ENCODE assay signal across 2 cellular contexts in the genomic region with DNA sequence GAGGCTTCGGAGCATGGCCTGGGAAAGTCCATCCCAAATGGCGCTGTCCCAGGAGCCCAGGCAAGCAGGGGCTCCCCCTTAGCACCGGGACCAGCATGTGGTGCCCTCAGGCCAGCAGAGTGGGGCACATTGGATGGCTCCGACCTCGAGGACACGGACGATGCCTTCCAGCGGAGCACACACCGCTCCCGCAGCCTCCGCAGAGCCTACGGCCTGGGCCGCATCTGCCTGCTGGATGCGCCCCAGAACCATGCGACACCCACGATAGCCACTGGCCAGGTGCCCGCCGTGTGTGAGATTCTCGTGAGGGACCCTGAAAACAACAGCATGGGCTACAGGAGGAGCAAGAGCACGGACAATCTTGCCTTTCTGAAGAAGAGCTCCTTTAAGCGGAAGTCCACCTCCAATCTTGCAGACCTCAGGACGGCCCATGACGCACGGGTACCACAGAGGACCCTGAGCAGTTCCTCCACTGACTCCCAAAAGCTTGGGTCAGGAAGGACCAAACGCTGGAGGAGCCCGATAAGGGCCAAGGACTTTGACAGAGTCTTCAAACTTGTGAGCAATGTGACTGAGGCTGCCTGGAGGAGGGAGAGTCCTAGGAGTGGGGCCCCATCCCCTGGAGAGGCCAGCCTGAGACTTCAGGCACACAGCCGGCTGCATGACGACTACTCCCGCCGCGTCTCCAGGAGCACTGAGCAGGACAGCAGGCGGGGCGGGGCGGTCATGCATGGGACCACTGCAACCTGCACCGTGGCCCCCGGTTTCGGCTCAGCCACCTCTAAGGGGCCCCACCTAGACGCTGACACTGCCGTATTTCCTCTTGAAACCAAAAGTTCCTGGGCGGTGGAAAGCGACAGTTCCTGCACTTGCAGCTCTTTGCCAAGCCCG.
TF ChIP-seq lines count a peak whose summit lies in the region.

No MANE protein-coding gene starts in this region.

TF ChIP-seq in HCT116, 20 proteins besides CTCF, POLR2A, EP300 and RAD21:
- TF ChIP-seq, protein P1, sequence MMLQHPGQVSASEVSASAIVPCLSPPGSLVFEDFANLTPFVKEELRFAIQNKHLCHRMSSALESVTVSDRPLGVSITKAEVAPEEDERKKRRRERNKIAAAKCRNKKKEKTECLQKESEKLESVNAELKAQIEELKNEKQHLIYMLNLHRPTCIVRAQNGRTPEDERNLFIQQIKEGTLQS (IDR thresholded peaks at IDR 0.05), result no peak
- TF ChIP-seq, protein P2, sequence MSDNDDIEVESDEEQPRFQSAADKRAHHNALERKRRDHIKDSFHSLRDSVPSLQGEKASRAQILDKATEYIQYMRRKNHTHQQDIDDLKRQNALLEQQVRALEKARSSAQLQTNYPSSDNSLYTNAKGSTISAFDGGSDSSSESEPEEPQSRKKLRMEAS (IDR thresholded peaks at IDR 0.05), result no peak
- TF ChIP-seq EZH2phosphoT487 (IDR thresholded peaks at IDR 0.05; ENCODE audit: borderline replicate concordance) (no peak), CEBPB (IDR thresholded peaks at IDR 0.05; ENCODE audit: low read depth) (no peak), ZFX (IDR thresholded peaks at IDR 0.05) (no peak), FOSL1 (IDR thresholded peaks at IDR 0.05; ENCODE audit: low read depth) (no peak), SRF (IDR thresholded peaks at IDR 0.05; ENCODE audit: low read depth) (no peak), JUND (IDR thresholded peaks at IDR 0.05) (no peak), ZNF274 (IDR thresholded peaks at IDR 0.05; ENCODE audit: low read depth, low read length) (no peak), ELF1 (IDR thresholded peaks at IDR 0.05; ENCODE audit: borderline replicate concordance, low read depth) (no peak), EGR1 (IDR thresholded peaks at IDR 0.05; ENCODE audit: low read depth) (no peak), TCF7L2 (IDR thresholded peaks at IDR 0.05; ENCODE audit: borderline replicate concordance, extremely low read depth, insufficient read depth, insufficient read length) (no peak), SP1 (IDR thresholded peaks at IDR 0.05; ENCODE audit: low read depth) (no peak), YY1 (IDR thresholded peaks at IDR 0.05; ENCODE audit: extremely low read depth, insufficient replicate concordance, low read depth, low read length) (no peak)
TF ChIP-seq in HCT116: peak in this region for 0.

TF ChIP-seq in GM12878, 131 proteins besides CTCF, POLR2A, EP300 and RAD21:
- 0 out of 2 replicates have a peak, but pooled peaks have one; percentile 26 for TF ChIP-seq CREM (IDR thresholded peaks at IDR 0.05; ENCODE audit: low read depth)
- no peak for TF ChIP-seq SIN3A (IDR thresholded peaks at IDR 0.05; ENCODE audit: low read depth, low read length)
- TF ChIP-seq EED (IDR thresholded peaks at IDR 0.05; ENCODE audit: low read depth), result peak; percentile 79
- 0 out of 2 replicates have a peak, but pooled peaks have one; percentile 24 for TF ChIP-seq IKZF1 (conservative IDR thresholded peaks at IDR 0.05)
- TF ChIP-seq RBBP5 (conservative IDR thresholded peaks at IDR 0.05), result no peak
- peak; percentile 40 for TF ChIP-seq RUNX3 (IDR thresholded peaks at IDR 0.05; ENCODE audit: low read length)
- peak; percentile 13 for TF ChIP-seq SP1 (IDR thresholded peaks at IDR 0.05; ENCODE audit: low read depth, low read length)
- no peak for TF ChIP-seq ZNF622 (IDR thresholded peaks at IDR 0.05)
- TF ChIP-seq PAX5 (IDR thresholded peaks at IDR 0.05; ENCODE audit: borderline replicate concordance, low read depth, low read length), result peak; percentile 38; the same call in 1 of the 2 replicates
- 0 out of 4 replicates have a peak, but pooled peaks of 1 of the 2 experiments have one; percentile 18 for TF ChIP-seq IKZF2 (IDR thresholded peaks at IDR 0.05)
- no peak for TF ChIP-seq ZSCAN29 (IDR thresholded peaks at IDR 0.05)
- no peak for TF ChIP-seq MXI1 (IDR thresholded peaks at IDR 0.05; ENCODE audit: low read depth, low read length)
- TF ChIP-seq BHLHE40 (IDR thresholded peaks at IDR 0.05; ENCODE audit: borderline replicate concordance in 1 of 2, low read depth in 2 of 2, low read length in 1 of 2), result 0 out of 4 replicates have a peak, but pooled peaks of 1 of the 2 experiments have one; percentile 11
- no peak for TF ChIP-seq NR2F1 (conservative IDR thresholded peaks at IDR 0.05)
- peak in 1 of 2 experiments; percentile 36; a peak in 1 of 4 replicates for TF ChIP-seq ETV6 (conservative IDR thresholded peaks at IDR 0.05 in 1 of 2, IDR thresholded peaks at IDR 0.05 in 1 of 2; ENCODE audit: borderline replicate concordance in 1 of 2, low read depth in 1 of 2)
- TF ChIP-seq ZZZ3 (IDR thresholded peaks at IDR 0.05; ENCODE audit: control insufficient read depth, insufficient read length, low read depth), result no peak
